Comparison of ENCODE assay signal across 10 cellular contexts in genomic region chr1:92461364-92462097, GRCh38. TPM values are rescaled to one million over a fixed set of nuclear protein-coding genes. Genes with fewer than 3 reads are reported as not detected.
DNase-seq lines count a peak whose midpoint lies in the region; ATAC-seq and TF ChIP-seq lines count a peak whose summit lies in the region.
"Had no signal": no experiment of that assay in that cellular context is flagged by ENCODE, and none has a peak within 500 bp of the region (broad histone marks: within the 10 kb centered on the region; RNA-seq: fewer than 3 reads in every experiment).

No MANE protein-coding gene starts in this region.

- no peak overlapping the region for H2AFZ ChIP-seq in PC-3 (ENCODE audit: low read length)

- no peaks in the 10 kb centered on the region for H3K4me1 ChIP-seq in PC-3 (ENCODE audit: insufficient read depth, low read length)
- no peaks in the 10 kb centered on the region for H3K4me1 ChIP-seq in thyroid gland
- H3K4me1 ChIP-seq: BE2C had no signal

- intact Hi-C loops in PC-3 (cut with micrococcal nuclease) = no loop called here
- intact Hi-C loops in thyroid gland (cut with DNase I) = no loop called here

- TF ChIP-seq POLR2A in thyroid gland (IDR thresholded peaks at IDR 0.05) = no peak

- DNase-seq in activated naive CD8-positive, alpha-beta T cell treated with anti-CD3 and anti-CD28 coated beads, Interleukin-2, amount 10 ng/mL, durations not matched to agents 7 days and 5 days = no peak
- DNase-seq in activated naive CD8-positive, alpha-beta T cell treated with anti-CD3 and anti-CD28 coated beads for 36 hours = no peak
- DNase-seq in PC-3 (peak; percentile 30), NCI-H2171 treated with DMSO at 0.1 percent for 48 hours (lab: John Stamatoyannopoulos, UW) (no peak), NCI-H748 treated with DMSO at 0.1 percent for 48 hours (lab: John Stamatoyannopoulos, UW) (no peak), thyroid gland (no peak)
- DNase-seq in activated CD4-positive, CD25-positive, alpha-beta regulatory T cell treated with anti-CD3 and anti-CD28 coated beads, Interleukin-2, amount 50 U/mL, for 72 hours = no peak
- DNase-seq: BE2C had no signal

- no peak overlapping the region for H3K9ac ChIP-seq in PC-3 (ENCODE audit: low read length)

- peak overlapping the region; percentile 20 for H3K4me3 Mint-ChIP-seq in activated naive CD8-positive, alpha-beta T cell treated with anti-CD3 and anti-CD28 coated beads, Interleukin-2, amount 10 ng/mL, durations not matched to agents 7 days and 5 days
- no peak overlapping the region for H3K4me3 Mint-ChIP-seq in activated naive CD8-positive, alpha-beta T cell treated with anti-CD3 and anti-CD28 coated beads for 36 hours

- 84 to 91% methylated on average over 5 of the region's 5 CpGs for WGBS in thyroid gland, 2 donors

- no peaks in the 10 kb centered on the region for H3K79me2 ChIP-seq in PC-3 (ENCODE audit: low read length)

- H3K4me1 Mint-ChIP-seq in activated naive CD8-positive, alpha-beta T cell treated with anti-CD3 and anti-CD28 coated beads, Interleukin-2, amount 10 ng/mL, durations not matched to agents 7 days and 5 days = peaks cover 55% of the 10 kb centered on the region
- H3K4me1 Mint-ChIP-seq in activated naive CD8-positive, alpha-beta T cell treated with anti-CD3 and anti-CD28 coated beads for 36 hours = peaks cover 50% of the 10 kb centered on the region

- H3K4me3 ChIP-seq in PC-3 (ENCODE audit: low read length) = no peak overlapping the region
- no peak overlapping the region for H3K4me3 ChIP-seq in thyroid gland (replicated peaks in 1 of 3)
- H3K4me3 ChIP-seq: lung had no signal

- ATAC-seq in activated naive CD8-positive, alpha-beta T cell treated with anti-CD3 and anti-CD28 coated beads, Interleukin-2, amount 10 ng/mL, durations not matched to agents 7 days and 5 days (ENCODE audit: low read depth) = no peak
- ATAC-seq in HG03095 (IDR thresholded peaks at IDR 0.05; ENCODE audit: unreplicated experiment) (peak; percentile 63), PC-3 (peak; percentile 56)

- H3K27ac Mint-ChIP-seq in activated naive CD8-positive, alpha-beta T cell treated with anti-CD3 and anti-CD28 coated beads, Interleukin-2, amount 10 ng/mL, durations not matched to agents 7 days and 5 days = peak overlapping the region; percentile 18
- no peak overlapping the region for H3K27ac Mint-ChIP-seq in activated naive CD8-positive, alpha-beta T cell treated with anti-CD3 and anti-CD28 coated beads for 36 hours

- H3K27ac ChIP-seq in PC-3 (ENCODE audit: low read length) = no peak overlapping the region
- no peak overlapping the region for H3K27ac ChIP-seq in thyroid gland

- no peaks in the 10 kb centered on the region for H3K27me3 Mint-ChIP-seq in activated naive CD8-positive, alpha-beta T cell treated with anti-CD3 and anti-CD28 coated beads, Interleukin-2, amount 10 ng/mL, durations not matched to agents 7 days and 5 days
- H3K27me3 Mint-ChIP-seq in activated naive CD8-positive, alpha-beta T cell treated with anti-CD3 and anti-CD28 coated beads for 36 hours = no peaks in the 10 kb centered on the region

- peaks cover 13% of the 10 kb centered on the region for H3K36me3 Mint-ChIP-seq in activated naive CD8-positive, alpha-beta T cell treated with anti-CD3 and anti-CD28 coated beads, Interleukin-2, amount 10 ng/mL, durations not matched to agents 7 days and 5 days
- peaks cover 12% of the 10 kb centered on the region for H3K36me3 Mint-ChIP-seq in activated naive CD8-positive, alpha-beta T cell treated with anti-CD3 and anti-CD28 coated beads for 36 hours

- no peaks in the 10 kb centered on the region for H3F3A ChIP-seq in PC-3 (ENCODE audit: low read length, unreplicated experiment)

- H3K27me3 ChIP-seq in PC-3 (ENCODE audit: low read length) (no peaks in the 10 kb centered on the region), thyroid gland (no peaks in the 10 kb centered on the region)
- H3K27me3 ChIP-seq: BE2C had no signal

- H4K20me1 ChIP-seq in PC-3 (ENCODE audit: low read length) = no peaks in the 10 kb centered on the region

- CTCF ChIA-PET in PC-3 (lab: Charles Lee) = no interaction called here

- POLR2A ChIA-PET in activated naive CD8-positive, alpha-beta T cell treated with anti-CD3 and anti-CD28 coated beads, Interleukin-2, amount 10 ng/mL, durations not matched to agents 7 days and 5 days (lab: Charles Lee) = interaction anchor here (2.1 to 2.2 kb wide), 2 partner anchors 22 to 23 kb away, joined by 8 to 11 read pairs; no protein-coding TSS in a partner anchor
- POLR2A ChIA-PET in PC-3 (lab: Charles Lee; ENCODE audit: unreplicated experiment) = interaction anchor here (0.6 kb wide), 1 partner anchor 21 kb away, joined by 4 read pairs; no protein-coding TSS in a partner anchor

- no peaks in the 10 kb centered on the region for H3K9me2 ChIP-seq in PC-3 (replicated peaks; ENCODE audit: low read length)

- no peaks in the 10 kb centered on the region for H3K36me3 ChIP-seq in PC-3 (ENCODE audit: low read depth, low read length)
- no peaks in the 10 kb centered on the region for H3K36me3 ChIP-seq in thyroid gland
- H3K36me3 ChIP-seq: BE2C had no signal

- BruUV-seq in PC-3 (replicated peaks; lab: Mats Ljungman, UMichigan) = no TSS peak

- no peaks in the 10 kb centered on the region for H3K9me3 Mint-ChIP-seq in activated naive CD8-positive, alpha-beta T cell treated with anti-CD3 and anti-CD28 coated beads, Interleukin-2, amount 10 ng/mL, durations not matched to agents 7 days and 5 days
- H3K9me3 Mint-ChIP-seq in activated naive CD8-positive, alpha-beta T cell treated with anti-CD3 and anti-CD28 coated beads for 36 hours = no peaks in the 10 kb centered on the region

- H3K4me2 ChIP-seq in PC-3 (ENCODE audit: low read length) = no peak overlapping the region

- H3K9me3 ChIP-seq in PC-3 (ENCODE audit: low read length) = no peaks in the 10 kb centered on the region
- no peaks in the 10 kb centered on the region for H3K9me3 ChIP-seq in thyroid gland
- H3K9me3 ChIP-seq: BE2C had no signal

- TF ChIP-seq CTCF in PC-3 (conservative IDR thresholded peaks at IDR 0.05; ENCODE audit: low read depth, low read length) (no peak; the same call in 1 of the 2 replicates), thyroid gland (IDR thresholded peaks at IDR 0.05) (no peak)

RNA-seq across cellular contexts. Expression of gene GFI1, which starts 25.2 kb away (rescaled TPM):
- 10 to 100 TPM; 52.2 to 56.4 TPM for total RNA-seq in activated naive CD8-positive, alpha-beta T cell treated with anti-CD3 and anti-CD28 coated beads, Interleukin-2, amount 10 ng/mL, durations not matched to agents 7 days and 5 days
- total RNA-seq in activated naive CD8-positive, alpha-beta T cell treated with anti-CD3 and anti-CD28 coated beads for 36 hours = 10 to 100 TPM; 79.7 to 85.0 TPM
- total RNA-seq in PC-3 (2014; rRNA removed) (0.29 and 0.84 TPM in 2 replicates), thyroid gland (1 to 10 TPM in 1 of 4 donors, under 1 TPM in 3; 0.27 to 1.8 (median 0.47) TPM)

Comparison
In these comparisons a context has a peak if more than half of its experiments do, and no peak if none do; other contexts are left out.
1. RNA of gene GFI1, which starts 25.2 kb away (total RNA-seq): 79.7 to 85.0 TPM in activated naive CD8-positive, alpha-beta T cell treated with anti-CD3 and anti-CD28 coated beads for 36 hours and 52.2 to 56.4 TPM in activated naive CD8-positive, alpha-beta T cell treated with anti-CD3 and anti-CD28 coated beads, Interleukin-2, amount 10 ng/mL, durations not matched to agents 7 days and 5 days; 0.29 to 0.84 TPM in PC-3 and 0.27 to 1.8 TPM in thyroid gland; every median in the first group is over 10 times any median in the second.